In genomic region chr20:22663528-22664025, GRCh38 we compare ENCODE assay signal across 15 cellular contexts.
DNase-seq lines count a peak whose midpoint lies in the region; ATAC-seq and TF ChIP-seq lines count a peak whose summit lies in the region.
"Had no signal": no experiment of that assay in that cellular context is flagged by ENCODE, and none has a peak within 500 bp of the region (broad histone marks: within the 10 kb centered on the region; RNA-seq: fewer than 3 reads in every experiment).

No MANE protein-coding gene starts in this region.

- intact Hi-C loops in esophagus muscularis mucosa (cut with DNase I) = no loop called here

- no peak for TF ChIP-seq POLR2A in esophagus muscularis mucosa (IDR thresholded peaks at IDR 0.05; ENCODE audit: low read depth)

- no peak for TF ChIP-seq CTCF in esophagus muscularis mucosa (IDR thresholded peaks at IDR 0.05)

- H3K9me3 ChIP-seq in esophagus muscularis mucosa = peaks cover 0 to 6% (median 3%) of the 10 kb centered on the region in 4 donors

- DNase-seq in NCI-H1417 (lab: John Stamatoyannopoulos, UW) (peak in 2 of 3 experiments; percentile 12 to 46), NCI-H1417 treated with DMSO at 0.1 percent for 48 hours (lab: John Stamatoyannopoulos, UW) (no peak), NCI-H146 (lab: John Stamatoyannopoulos, UW) (peak; percentile 89), esophagus muscularis mucosa (ENCODE audit: extremely low spot score) (peak; percentile 79), iPS-NIHi7 (ENCODE audit: extremely low spot score) (peak; percentile 68), T-helper 2 cell (no peak)
- DNase-seq: CD8-positive, alpha-beta memory T cell; DMS79; NCI-H1694; NCI-H524 treated with DMSO at 0.1 percent for 48 hours; OCI-M1; SJCRH30 had no signal

- H3K36me3 ChIP-seq in esophagus muscularis mucosa = no peaks in the 10 kb centered on the region
- H3K36me3 ChIP-seq: SJCRH30 had no signal

- no peaks in the 10 kb centered on the region for H3K4me1 ChIP-seq in esophagus muscularis mucosa
- H3K4me1 ChIP-seq: SJCRH30 had no signal

- H3K4me3 ChIP-seq in esophagus muscularis mucosa = no peak overlapping the region
- H3K4me3 ChIP-seq: SJCRH30 had no signal

- H3K27me3 ChIP-seq in esophagus muscularis mucosa = peaks cover 0 to 21% (median 0%) of the 10 kb centered on the region in 4 donors
- H3K27me3 ChIP-seq: SJCRH30 had no signal

- TF ChIP-seq EP300 in esophagus muscularis mucosa (IDR thresholded peaks at IDR 0.05) = no peak

- no peak for ATAC-seq in GM19452 (IDR thresholded peaks at IDR 0.05; ENCODE audit: unreplicated experiment)
- no peak for ATAC-seq in HG02840 (IDR thresholded peaks at IDR 0.05; ENCODE audit: low FRiP score, unreplicated experiment)

- H3K27ac ChIP-seq in esophagus muscularis mucosa (replicated peaks in 1 of 4) = no peak overlapping the region
- H3K27ac ChIP-seq: 22Rv1, SJCRH30 had no signal

- WGBS in esophagus muscularis mucosa = 17% methylated on average over 3 of the region's 4 CpGs

Comparison
In these comparisons a context has a peak if more than half of its experiments do, and no peak if none do; other contexts are left out.
1. DNase-seq: peak in NCI-H1417 (2 of 3), NCI-H146 (single experiment), esophagus muscularis mucosa (single experiment) and iPS-NIHi7 (single experiment); none in NCI-H1417 treated with DMSO at 0.1 percent for 48 hours (single experiment) and T-helper 2 cell (0 of 5).